Comparison of ENCODE assay signal across 1 cellular context in genomic region chr13:91347212-91347995, GRCh38.
TF ChIP-seq lines count a peak whose summit lies in the region.

MIR17HG (plus strand) TSS chr13:91347687.

TF ChIP-seq in HepG2, 621 proteins besides CTCF, POLR2A, EP300 and RAD21 (continued from another document and continues in another):
- TF ChIP-seq HES4 (CRISPR knock-in tag; IDR thresholded peaks at IDR 0.05; ENCODE audit: borderline replicate concordance) (peak; percentile 89), ZNF720 (CRISPR knock-in tag; IDR thresholded peaks at IDR 0.05) (no peak), IKZF4 (CRISPR knock-in tag; IDR thresholded peaks at IDR 0.05; ENCODE audit: borderline replicate concordance, low read depth, not compliant biosample characterization) (peak; percentile 48), TFDP2 (CRISPR knock-in tag; IDR thresholded peaks at IDR 0.05) (peak; percentile 88), MLXIP (CRISPR knock-in tag; IDR thresholded peaks at IDR 0.05; ENCODE audit: borderline replicate concordance) (no peak), FOXO1 (CRISPR knock-in tag; IDR thresholded peaks at IDR 0.05) (peak; percentile 9; the same call in 1 of the 2 replicates), MAX (IDR thresholded peaks at IDR 0.05) (peak; percentile 98), PREB (CRISPR knock-in tag; IDR thresholded peaks at IDR 0.05) (no peak), ZSCAN30 (CRISPR knock-in tag; IDR thresholded peaks at IDR 0.05) (0 out of 2 replicates have a peak, but pooled peaks have one; percentile 60), ZNF501 (CRISPR knock-in tag; IDR thresholded peaks at IDR 0.05) (no peak), DDIT3 (CRISPR knock-in tag; IDR thresholded peaks at IDR 0.05) (no peak), MAFK (conservative IDR thresholded peaks at IDR 0.05 in 1 of 2, IDR thresholded peaks at IDR 0.05 in 1 of 2; ENCODE audit: low read length in 2 of 2) (no peak), ZNF766 (CRISPR knock-in tag; IDR thresholded peaks at IDR 0.05; ENCODE audit: borderline replicate concordance) (0 out of 2 replicates have a peak, but pooled peaks have one; percentile 19), MYPOP (CRISPR knock-in tag; IDR thresholded peaks at IDR 0.05) (peak; percentile 54; the same call in 1 of the 2 replicates), ZBTB20 (CRISPR knock-in tag; IDR thresholded peaks at IDR 0.05; ENCODE audit: borderline replicate concordance, low read depth) (0 out of 2 replicates have a peak, but pooled peaks have one; percentile 21), TBX2 (CRISPR knock-in tag; IDR thresholded peaks at IDR 0.05; ENCODE audit: borderline replicate concordance) (no peak), ZNF367 (CRISPR knock-in tag; IDR thresholded peaks at IDR 0.05; ENCODE audit: borderline replicate concordance) (no peak; the same call in 1 of the 2 replicates), ATF4 (CRISPR knock-in tag; IDR thresholded peaks at IDR 0.05) (peak in 1 of 2 experiments; percentile 53; a peak in 1 of 4 replicates), ZNF441 (CRISPR knock-in tag; IDR thresholded peaks at IDR 0.05; ENCODE audit: borderline replicate concordance) (0 out of 2 replicates have a peak, but pooled peaks have one; percentile 78), E2F5 (CRISPR knock-in tag; conservative IDR thresholded peaks at IDR 0.05) (0 out of 2 replicates have a peak, but pooled peaks have one; percentile 53), DR1 (CRISPR knock-in tag; IDR thresholded peaks at IDR 0.05) (peak; percentile 86), SATB2 (CRISPR knock-in tag; IDR thresholded peaks at IDR 0.05) (no peak), RBM39 (IDR thresholded peaks at IDR 0.05; ENCODE audit: low read depth, low read length, poor library complexity, severe bottlenecking) (peak; percentile 96), ZNF160 (CRISPR knock-in tag; IDR thresholded peaks at IDR 0.05) (peak; percentile 19; the same call in 1 of the 2 replicates), GATAD2A (CRISPR knock-in tag; IDR thresholded peaks at IDR 0.05) (peak; percentile 25; the same call in 1 of the 2 replicates), ZNF775 (CRISPR knock-in tag; IDR thresholded peaks at IDR 0.05; ENCODE audit: borderline replicate concordance) (no peak), XRCC5 (optimal IDR thresholded peaks at IDR 0.05; ENCODE audit: low read length) (no peak), SOX5 (CRISPR knock-in tag; IDR thresholded peaks at IDR 0.05; ENCODE audit: borderline replicate concordance) (no peak; the same call in 1 of the 2 replicates), NRL (CRISPR knock-in tag; IDR thresholded peaks at IDR 0.05; ENCODE audit: borderline replicate concordance) (0 out of 2 replicates have a peak, but pooled peaks have one; percentile 60), ZNF362 (CRISPR knock-in tag; IDR thresholded peaks at IDR 0.05; ENCODE audit: borderline replicate concordance) (peak; percentile 97), ZNF790 (CRISPR knock-in tag; IDR thresholded peaks at IDR 0.05; ENCODE audit: borderline replicate concordance) (peak; percentile 34; the same call in 1 of the 2 replicates), ZHX2 (IDR thresholded peaks at IDR 0.05; ENCODE audit: low read depth) (no peak), ZHX2 (CRISPR knock-in tag; IDR thresholded peaks at IDR 0.05; ENCODE audit: borderline replicate concordance) (0 out of 2 replicates have a peak, but pooled peaks have one; percentile 48), ZNF333 (CRISPR knock-in tag; IDR thresholded peaks at IDR 0.05; ENCODE audit: borderline replicate concordance) (peak; percentile 75; the same call in 1 of the 2 replicates), ARNTL (CRISPR knock-in tag; IDR thresholded peaks at IDR 0.05) (no peak), ZBTB3 (CRISPR knock-in tag; IDR thresholded peaks at IDR 0.05; ENCODE audit: borderline replicate concordance, low read depth) (no peak), CC2D1A (CRISPR knock-in tag; IDR thresholded peaks at IDR 0.05) (no peak), ATF7-NPFF (CRISPR knock-in tag; IDR thresholded peaks at IDR 0.05; ENCODE audit: low read depth) (peak; percentile 90), DMTF1 (CRISPR knock-in tag; IDR thresholded peaks at IDR 0.05) (no peak), NPAS2 (CRISPR knock-in tag; IDR thresholded peaks at IDR 0.05; ENCODE audit: borderline replicate concordance) (no peak), ZBTB8A (CRISPR knock-in tag; IDR thresholded peaks at IDR 0.05; ENCODE audit: borderline replicate concordance, low read depth) (no peak), ZNF136 (CRISPR knock-in tag; IDR thresholded peaks at IDR 0.05; ENCODE audit: low read depth) (0 out of 2 replicates have a peak, but pooled peaks have one; percentile 36)
